In the genomic region with DNA sequence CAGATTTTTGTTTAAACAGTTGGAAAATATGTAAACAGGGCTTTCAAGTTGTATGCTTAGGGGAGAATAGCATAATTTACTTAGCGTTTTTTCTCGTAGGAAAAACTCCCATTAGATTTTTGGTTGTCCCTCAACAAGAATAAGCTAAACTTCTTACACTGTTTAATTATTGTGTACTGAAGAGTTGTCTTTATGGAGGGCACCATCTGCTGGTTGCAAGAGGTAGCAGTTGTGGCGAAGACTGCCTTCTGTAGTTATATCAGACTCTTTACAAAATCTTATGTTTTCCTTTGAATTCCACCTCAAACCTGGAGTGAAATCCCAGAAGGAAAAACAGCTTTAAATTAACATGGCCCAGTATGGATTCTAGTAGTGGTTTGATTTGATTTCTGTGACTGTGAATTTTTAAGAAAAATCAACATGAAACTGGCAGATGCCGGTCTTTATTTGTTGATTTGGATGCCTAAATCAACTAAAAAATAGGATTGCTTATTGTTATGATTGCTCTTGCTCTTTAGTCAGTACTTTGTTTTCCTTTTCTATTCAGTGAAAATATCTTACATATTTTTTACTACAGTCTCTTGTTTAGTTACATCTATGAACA, we compare ENCODE assay signal across 8 cellular contexts. TPM values are rescaled to one million over a fixed set of nuclear protein-coding genes. Genes with fewer than 3 reads are reported as not detected.
A peak's percentile ranks its signal among the peaks of the same experiment; 100 is the strongest.
DNase-seq lines count a peak whose midpoint lies in the region; ATAC-seq and TF ChIP-seq lines count a peak whose summit lies in the region.

No MANE protein-coding gene starts in this region.

- peak; percentile 90 for TF ChIP-seq CTCF in A673 (conservative IDR thresholded peaks at IDR 0.05; ENCODE audit: low read depth, low read length)
- TF ChIP-seq CTCF in GM12875 (IDR thresholded peaks at IDR 0.05; ENCODE audit: borderline replicate concordance, insufficient read depth, low read depth, low read length), result peak; percentile 66; the same call in 1 of the 2 replicates
- TF ChIP-seq CTCF in ascending aorta (IDR thresholded peaks at IDR 0.05), result peak; percentile 57 to 84 (median 69)
- peak; percentile 64 to 86 for TF ChIP-seq CTCF in right atrium auricular region (IDR thresholded peaks at IDR 0.05)
- TF ChIP-seq CTCF in gastrocnemius medialis (IDR thresholded peaks at IDR 0.05 in 4 of 5, conservative IDR thresholded peaks at IDR 0.05 in 1 of 5), result peak; percentile 68 to 85 (median 74)

- no peaks in the 10 kb centered on the region for H3K36me3 ChIP-seq in A673 (ENCODE audit: insufficient read depth, low read length, poor library complexity, severe bottlenecking)
- 0 out of 2 replicates have a peak, but pooled peaks cover 2% of the 10 kb centered on the region for H3K36me3 ChIP-seq in SJCRH30
- H3K36me3 ChIP-seq in ascending aorta, result no peaks in the 10 kb centered on the region
- H3K36me3 ChIP-seq in right atrium auricular region, result no peaks in the 10 kb centered on the region
- H3K36me3 ChIP-seq in gastrocnemius medialis, result no peaks in the 10 kb centered on the region

- no TSS peak for BruUV-seq in A673 (replicated peaks; lab: Mats Ljungman, UMichigan)

- TF ChIP-seq POLR2A in gastrocnemius medialis (IDR thresholded peaks at IDR 0.05), result no peak

- DNase-seq in A673 (ENCODE audit: low spot score) (peak; percentile 80), HT1080 (ENCODE audit: low read depth) (peak; percentile 36), SJCRH30 (peak; percentile 32 to 69), ascending aorta (ENCODE audit: low spot score in 2 of 2) (peak in 1 of 2 donors; percentile 80), right atrium auricular region (ENCODE audit: low spot score) (peak; percentile 67), gastrocnemius medialis (peak; percentile 26 to 57)

- no peaks in the 10 kb centered on the region for H3K27me3 ChIP-seq in A673 (replicated peaks; ENCODE audit: insufficient read depth, low read depth, low read length, poor library complexity)
- no peaks in the 10 kb centered on the region for H3K27me3 ChIP-seq in SJCRH30
- no peaks in the 10 kb centered on the region for H3K27me3 ChIP-seq in ascending aorta
- no peaks in the 10 kb centered on the region for H3K27me3 ChIP-seq in right atrium auricular region
- H3K27me3 ChIP-seq in gastrocnemius medialis, result no peaks in the 10 kb centered on the region

- POLR2A ChIA-PET in A673 (lab: Charles Lee; ENCODE audit: low non-redundant PET), result no interaction called here

- in situ Hi-C loops in gastrocnemius medialis (cut with MboI; ENCODE audit: low sequenced_read_pairs in 4 of 4), result loop anchor here in 2 of 4 donors (10.0 kb wide), 1 partner anchor 55 kb away; a partner anchor contains a TSS

- intact Hi-C loops in A673 (cut with micrococcal nuclease; ENCODE audit: unreplicated experiment) (loop anchor here (1.0 kb wide), 1 partner anchor 53 kb away; a partner anchor contains a TSS), ascending aorta (cut with DNase I) (loop anchor here (1.0 to 5.0 kb wide), 2 partner anchors 53 to 107 kb away; a partner anchor contains a TSS), gastrocnemius medialis (cut with DNase I; ENCODE audit: low total_unique reads) (loop anchor here (1.0 to 5.0 kb wide), 2 partner anchors 53 to 102 kb away; a partner anchor contains a TSS)

- H3K27ac ChIP-seq in A673 (ENCODE audit: low read depth, low read length, poor library complexity, severe bottlenecking), result no peak overlapping the region
- H3K27ac ChIP-seq in SJCRH30, result no peak overlapping the region
- no peak overlapping the region for H3K27ac ChIP-seq in ascending aorta
- no peak overlapping the region for H3K27ac ChIP-seq in right atrium auricular region
- no peak overlapping the region for H3K27ac ChIP-seq in gastrocnemius medialis

- H3K4me1 ChIP-seq in A673 (ENCODE audit: insufficient read depth, low read length, poor library complexity, severe bottlenecking) (peaks cover 30% of the 10 kb centered on the region), SJCRH30 (no peaks in the 10 kb centered on the region), ascending aorta (peaks cover 0 to 3% of the 10 kb centered on the region in 2 donors), right atrium auricular region (peaks cover 0 to 16% of the 10 kb centered on the region in 2 donors), gastrocnemius medialis (peaks cover 3 to 24% of the 10 kb centered on the region in 2 donors)

- ATAC-seq in gastrocnemius medialis (peak; percentile 89 to 92), HG03159 (IDR thresholded peaks at IDR 0.05; ENCODE audit: unreplicated experiment) (no peak)

- CTCF ChIA-PET in A673 (lab: Charles Lee), result interaction anchor here (0.6 to 1.0 kb wide), 7 partner anchors 11 to 394 kb away, joined by 3 to 6 read pairs (median 3); a partner anchor contains a TSS

- H3K9me3 ChIP-seq in A673 (ENCODE audit: low read depth, low read length, poor library complexity, severe bottlenecking), result no peaks in the 10 kb centered on the region
- H3K9me3 ChIP-seq in SJCRH30 (replicated peaks), result no peaks in the 10 kb centered on the region
- no peaks in the 10 kb centered on the region for H3K9me3 ChIP-seq in ascending aorta
- no peaks in the 10 kb centered on the region for H3K9me3 ChIP-seq in right atrium auricular region
- no peaks in the 10 kb centered on the region for H3K9me3 ChIP-seq in gastrocnemius medialis

- H3K4me3 ChIP-seq in A673 (ENCODE audit: low read depth, low read length, poor library complexity, severe bottlenecking) (no peak overlapping the region), GM12875 (ENCODE audit: low read depth, low read length) (no peak overlapping the region), SJCRH30 (no peak overlapping the region), ascending aorta (no peak overlapping the region), right atrium auricular region (no peak overlapping the region), gastrocnemius medialis (no peak overlapping the region)

RNA-seq across cellular contexts. Expression of a gene that starts 53.4 kb away (rescaled TPM):
- total RNA-seq in A673 (2021) (94.7 and 95.5 TPM in 2 replicates), ascending aorta (31.0 TPM), right atrium auricular region (10 to 100 TPM; 14.7 to 16.2 TPM), gastrocnemius medialis (10 to 100 TPM; 18.0 to 27.3 (median 21.2) TPM)
- total RNA-seq in HT1080 (2014; rRNA removed; shearing (Covaris generic)), result 13.1 and 17.0 TPM in 2 replicates
- polyA plus RNA-seq in HT1080 (2015; cell fraction: cytosol; rRNA removed), result 8.8 and 11.4 TPM in 2 replicates
- polyA plus RNA-seq in HT1080 (2015; cell fraction: nucleus; rRNA removed), result 24.8 and 26.1 TPM in 2 replicates
- 69.3 and 83.7 TPM in 2 replicates for total RNA-seq in SJCRH30 (2014; rRNA removed; shearing (Covaris generic))
